In the genomic region with DNA sequence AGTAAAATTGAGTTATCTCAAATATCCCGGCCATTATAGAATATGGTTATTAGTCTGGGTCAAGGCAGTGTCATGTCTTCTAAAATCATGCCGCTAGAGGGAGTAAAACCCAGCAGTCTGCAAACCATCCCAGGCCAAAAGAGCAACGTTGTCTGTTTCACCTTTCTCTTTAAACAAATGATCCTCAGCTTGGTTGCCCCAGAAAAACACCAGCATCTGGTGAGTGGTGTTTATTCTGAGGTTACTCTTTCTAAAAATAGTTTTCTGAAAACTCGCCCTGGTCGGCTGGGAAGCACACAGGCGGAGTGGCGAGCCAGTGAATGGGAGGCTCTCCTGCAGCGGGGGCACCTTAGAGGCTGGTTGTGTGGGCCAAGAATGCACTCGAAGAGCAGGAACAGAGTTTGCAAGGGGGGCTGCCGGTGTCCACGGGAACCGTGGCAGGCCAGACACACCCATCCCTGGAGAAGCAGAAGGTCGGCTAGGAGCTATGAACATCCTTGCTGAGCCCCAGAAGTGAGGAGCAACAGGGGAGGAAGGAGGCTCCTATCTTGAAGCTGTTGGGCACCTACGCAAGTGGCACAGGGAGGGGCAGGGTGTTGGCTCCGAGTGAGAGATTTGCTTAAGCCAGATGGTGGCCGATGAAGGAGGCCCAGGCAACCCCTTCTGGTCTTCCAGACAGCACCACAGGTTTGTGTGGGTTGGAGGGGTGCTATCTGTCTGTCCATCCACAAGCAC, we compare ENCODE assay signal across 8 cellular contexts.
A peak's percentile ranks its signal among the peaks of the same experiment; 100 is the strongest.
DNase-seq lines count a peak whose midpoint lies in the region; ATAC-seq and TF ChIP-seq lines count a peak whose summit lies in the region.

No MANE protein-coding gene starts in this region.

- H3K36me3 ChIP-seq in DOHH2 (ENCODE audit: control insufficient read depth, low read length) (no peaks in the 10 kb centered on the region), tibial artery (no peaks in the 10 kb centered on the region)

- peaks cover 64% of the 10 kb centered on the region for H3K4me1 Mint-ChIP-seq in osteocyte (ENCODE audit: unreplicated experiment)

- no peaks in the 10 kb centered on the region for H3K27me3 Mint-ChIP-seq in osteocyte (ENCODE audit: unreplicated experiment)

- DNase-seq in HuH-7 (ENCODE audit: low spot score) = peak; percentile 40
- peak; percentile 53 for DNase-seq in RKO (ENCODE audit: low spot score)
- DNase-seq in activated T-helper 1 cell treated with anti-CD3 and anti-CD28 coated beads, Interleukin-2, amount 50 U/mL, for 16 hours (ENCODE audit: low read depth in 1 of 2, low spot score in 1 of 2) = peak; percentile 25 to 46
- DNase-seq in fibroblast of villous mesenchyme (ENCODE audit: low read depth) = peak; percentile 91
- no peak for DNase-seq in osteocyte (ENCODE audit: extremely low spot score, unreplicated experiment)
- DNase-seq in tibial artery = peak; percentile 47 to 67

- H4K20me1 ChIP-seq in DOHH2 (ENCODE audit: control insufficient read depth, insufficient read depth, low read depth, low read length) = no peaks in the 10 kb centered on the region

- no peak overlapping the region for H3K4me3 Mint-ChIP-seq in osteocyte (ENCODE audit: unreplicated experiment)

- H3K9me3 Mint-ChIP-seq in osteocyte (ENCODE audit: unreplicated experiment) = no peaks in the 10 kb centered on the region

- H3K9me2 ChIP-seq in DOHH2 (replicated peaks; ENCODE audit: control insufficient read depth, low read length) = no peaks in the 10 kb centered on the region

- H3K4me3 ChIP-seq in DOHH2 (ENCODE audit: low read length) (peak overlapping the region; percentile 62), fibroblast of villous mesenchyme (ENCODE audit: low read depth, low read length) (no peak overlapping the region), tibial artery (no peak overlapping the region)

- H3K9me3 ChIP-seq in DOHH2 (ENCODE audit: control insufficient read depth, insufficient read depth, low read length) (no peaks in the 10 kb centered on the region), tibial artery (no peaks in the 10 kb centered on the region)

- ATAC-seq in GM21515 (IDR thresholded peaks at IDR 0.05; ENCODE audit: unreplicated experiment) = peak; percentile 79

- H3K27me3 ChIP-seq in DOHH2 (ENCODE audit: control insufficient read depth, low read length) = no peaks in the 10 kb centered on the region
- no peaks in the 10 kb centered on the region for H3K27me3 ChIP-seq in tibial artery

- H3K36me3 Mint-ChIP-seq in osteocyte (ENCODE audit: unreplicated experiment) = no peaks in the 10 kb centered on the region

- H3K4me1 ChIP-seq in DOHH2 (ENCODE audit: control insufficient read depth, low read length) (peaks cover 53% of the 10 kb centered on the region), tibial artery (peaks cover 0 to 34% (median 17%) of the 10 kb centered on the region in 4 donors)

- H3K27ac ChIP-seq in DOHH2 (ENCODE audit: low read depth, low read length) (peak overlapping the region; percentile 43), tibial artery (peak overlapping the region; percentile 14 to 15)

- H3F3A ChIP-seq in DOHH2 (ENCODE audit: control insufficient read depth, insufficient read depth) = no peaks in the 10 kb centered on the region

- TF ChIP-seq CTCF in DOHH2 (IDR thresholded peaks at IDR 0.05; ENCODE audit: low read depth, low read length, poor library complexity, severe bottlenecking) (peak; percentile 87), fibroblast of villous mesenchyme (IDR thresholded peaks at IDR 0.05; ENCODE audit: insufficient read depth, low read depth, low read length) (peak; percentile 83), osteocyte (IDR thresholded peaks at IDR 0.05) (peak; percentile 90), tibial artery (IDR thresholded peaks at IDR 0.05) (peak; percentile 84 to 85)

- intact Hi-C loops in tibial artery (cut with DNase I; ENCODE audit: low total_unique reads) = loop anchor here (2.0 to 10.0 kb wide), 3 partner anchors 115 to 343 kb away; no protein-coding TSS in a partner anchor

- H3K79me2 ChIP-seq in DOHH2 (ENCODE audit: control insufficient read depth, low read length) = peaks cover 11% of the 10 kb centered on the region

- H3K27ac Mint-ChIP-seq in osteocyte (ENCODE audit: unreplicated experiment) = peak overlapping the region; percentile 84

- H3K4me2 ChIP-seq in DOHH2 (ENCODE audit: low read length) = peak overlapping the region; percentile 81
